33 cellular contexts compared by ENCODE assay signal in genomic region chr16:56022818-56023217, GRCh38.
"Had no signal": no experiment of that assay in that cellular context is flagged by ENCODE, and none has a peak within 500 bp of the region (broad histone marks: within the 10 kb centered on the region; RNA-seq: fewer than 3 reads in every experiment).

No MANE protein-coding gene starts in this region.

- H3K9me3 ChIP-seq: MG63 had no signal

- DNase-seq: Kasumi-1, MG63, MM.1S, MV-4-11, NCI-H1048, NCI-H1092, NCI-H1092 treated with DMSO at 0.1 percent for 48 hours, NCI-H1105, NCI-H1105 treated with DMSO at 0.1 percent for 48 hours, NCI-H1417, NCI-H1417 treated with DMSO at 0.1 percent for 48 hours, NCI-H1436, NCI-H1436 treated with DMSO at 0.1 percent for 48 hours, NCI-H146, NCI-H1694, NCI-H1694 treated with DMSO at 0.1 percent for 48 hours, NCI-H187, NCI-H187 treated with DMSO at 0.1 percent for 48 hours, NCI-H1930, NCI-H2029, NCI-H2029 treated with DMSO at 0.1 percent for 48 hours, NCI-H2081, NCI-H2081 treated with DMSO at 0.1 percent for 48 hours, NCI-H2107, NCI-H2171, NCI-H2171 treated with DMSO at 0.1 percent for 48 hours, NCI-H2227 treated with DMSO at 0.1 percent for 48 hours, NCI-H226, NCI-H345, NCI-H446, NCI-H446 treated with DMSO at 0.1 percent for 48 hours, NCI-H510A, NCI-H510A treated with DMSO at 0.1 percent for 48 hours had no signal

- H3K4me3 ChIP-seq: MG63 had no signal

- H3K36me3 ChIP-seq: MG63 had no signal
